Comparison of ENCODE assay signal across 23 cellular contexts in the genomic region with DNA sequence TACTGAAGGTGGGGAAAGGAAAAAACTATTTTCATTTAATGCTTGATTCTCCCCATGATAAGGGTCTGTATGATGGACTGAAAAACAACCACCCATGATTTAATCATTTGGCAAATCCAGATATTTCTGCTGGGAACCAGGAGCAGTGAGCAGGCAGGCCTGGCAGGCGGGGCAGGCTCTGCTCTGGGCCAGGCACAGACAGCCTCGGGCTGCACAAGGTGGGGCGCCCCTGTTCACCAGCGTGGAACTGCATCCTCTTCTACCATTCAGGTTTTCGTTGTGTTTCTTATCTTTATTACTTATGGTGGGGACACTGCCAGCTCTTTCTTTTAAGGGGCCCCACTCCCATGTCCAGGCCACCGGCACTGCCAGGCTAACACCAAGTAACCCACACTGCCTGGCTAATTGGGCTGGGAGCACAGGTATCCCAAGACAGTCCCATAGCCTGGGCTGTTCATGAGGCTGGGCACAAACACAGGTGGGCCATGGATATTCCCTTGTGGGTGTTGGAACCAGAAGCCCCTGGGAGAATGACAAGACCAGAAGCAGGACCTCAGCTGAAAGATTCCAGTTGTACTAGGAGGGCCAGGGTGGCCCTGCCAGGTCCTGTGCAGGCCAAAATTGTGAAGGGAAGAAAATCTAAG. TPM values are rescaled to one million over a fixed set of nuclear protein-coding genes. Genes with fewer than 3 reads are reported as not detected.
A peak's percentile ranks its signal among the peaks of the same experiment; 100 is the strongest.
DNase-seq lines count a peak whose midpoint lies in the region; ATAC-seq, FAIRE-seq and TF ChIP-seq lines count a peak whose summit lies in the region.
"Had no signal": no experiment of that assay in that cellular context is flagged by ENCODE, and none has a peak within 500 bp of the region (broad histone marks: within the 10 kb centered on the region; RNA-seq: fewer than 3 reads in every experiment).

No MANE protein-coding gene starts in this region.

- H3K9me3 Mint-ChIP-seq in stimulated activated effector memory CD8-positive, alpha-beta T cell treated with anti-CD3 and anti-CD28 coated beads, Interleukin-12 subunit alpha, Interleukin-12 subunit beta, amount 100 ng/mL, for 72 hours: no peaks in the 10 kb centered on the region
- H3K9me3 Mint-ChIP-seq in CD8-positive, alpha-beta memory T cell: no peaks in the 10 kb centered on the region
- H3K9me3 Mint-ChIP-seq: activated CD4-positive, alpha-beta memory T cell treated with anti-CD3 and anti-CD28 coated beads, Interleukin-2, amount 10 ng/mL, durations not matched to agents 7 days and 5 days; IgD-negative memory B cell; stimulated activated naive CD8-positive, alpha-beta T cell treated with anti-CD3 and anti-CD28 coated beads, Interleukin-15, amount 100 ng/mL, for 72 hours had no signal

- no peaks in the 10 kb centered on the region for H3K36me3 ChIP-seq in SK-N-SH (replicated peaks in 1 of 2; ENCODE audit: control insufficient read depth in 1 of 2, insufficient read depth in 2 of 2, low read length in 1 of 2)
- no peaks in the 10 kb centered on the region for H3K36me3 ChIP-seq in K562 (ENCODE audit: control insufficient read depth, insufficient read depth, low read length)
- no peaks in the 10 kb centered on the region for H3K36me3 ChIP-seq in HepG2 (replicated peaks in 1 of 2; ENCODE audit: control insufficient read depth in 1 of 2, insufficient read depth in 2 of 2, low read length in 2 of 2)
- no peaks in the 10 kb centered on the region for H3K36me3 ChIP-seq in CD8-positive, alpha-beta memory T cell (ENCODE audit: insufficient read depth, low read length)
- no peaks in the 10 kb centered on the region for H3K36me3 ChIP-seq in psoas muscle (ENCODE audit: insufficient read depth in 1 of 2, low read depth in 1 of 2)
- H3K36me3 ChIP-seq: colonic mucosa, heart left ventricle, neutrophil, transverse colon had no signal

- no peak overlapping the region for H3K4me3 ChIP-seq in SK-N-SH (ENCODE audit: low read depth in 2 of 2, low read length in 1 of 2)
- H3K4me3 ChIP-seq in K562: no peak overlapping the region
- no peak overlapping the region for H3K4me3 ChIP-seq in HepG2 (replicated peaks in 1 of 3; ENCODE audit: insufficient read depth in 1 of 3, low read depth in 2 of 3, low read length in 3 of 3)
- no peak overlapping the region for H3K4me3 ChIP-seq in CD8-positive, alpha-beta memory T cell (ENCODE audit: low read length)
- H3K4me3 ChIP-seq in psoas muscle: no peak overlapping the region
- H3K4me3 ChIP-seq: colonic mucosa, transverse colon had no signal

- no peaks in the 10 kb centered on the region for H3K9me2 ChIP-seq in SK-N-SH

- CTCF ChIA-PET in SK-N-SH (lab: Yijun Ruan, JAX) (interaction anchor here (1.1 to 1.3 kb wide), 2 partner anchors 10 to 345 kb away, joined by 3 to 4 read pairs; no protein-coding TSS in a partner anchor), K562 (lab: Yijun Ruan, JAX; ENCODE audit: low intra/inter-chr PET ratio) (no interaction called here), HepG2 (lab: Yijun Ruan, JAX; ENCODE audit: low intra/inter-chr PET ratio, low total read pairs) (no interaction called here)
- CTCF ChIA-PET in CD8-positive, alpha-beta memory T cell (lab: Charles Lee): no interaction called here

- no peak overlapping the region for H3K27ac Mint-ChIP-seq in stimulated activated effector memory CD8-positive, alpha-beta T cell treated with anti-CD3 and anti-CD28 coated beads, Interleukin-12 subunit alpha, Interleukin-12 subunit beta, amount 100 ng/mL, for 72 hours
- peak overlapping the region in 1 of 8 donors; percentile 12 for H3K27ac Mint-ChIP-seq in CD8-positive, alpha-beta memory T cell
- H3K27ac Mint-ChIP-seq: activated CD4-positive, alpha-beta memory T cell treated with anti-CD3 and anti-CD28 coated beads, Interleukin-2, amount 10 ng/mL, durations not matched to agents 7 days and 5 days had no signal

- H3K36me3 Mint-ChIP-seq in stimulated activated effector memory CD8-positive, alpha-beta T cell treated with anti-CD3 and anti-CD28 coated beads, Interleukin-12 subunit alpha, Interleukin-12 subunit beta, amount 100 ng/mL, for 72 hours: no peaks in the 10 kb centered on the region
- no peaks in the 10 kb centered on the region for H3K36me3 Mint-ChIP-seq in CD8-positive, alpha-beta memory T cell
- H3K36me3 Mint-ChIP-seq: IgD-negative memory B cell had no signal

- TF ChIP-seq RAD21 in SK-N-SH (IDR thresholded peaks at IDR 0.05; ENCODE audit: low read length) (no peak), K562 (CRISPR knock-in tag; conservative IDR thresholded peaks at IDR 0.05 in 1 of 2, IDR thresholded peaks at IDR 0.05 in 1 of 2) (no peak), HepG2 (CRISPR knock-in tag; IDR thresholded peaks at IDR 0.05) (no peak)

- H3K9me3 ChIP-seq in SK-N-SH (no peaks in the 10 kb centered on the region), K562 (replicated peaks; ENCODE audit: control insufficient read depth, insufficient read depth, low read depth, low read length) (0 out of 2 replicates have a peak, but pooled peaks cover 2% of the 10 kb centered on the region), HepG2 (ENCODE audit: low read length) (no peaks in the 10 kb centered on the region), psoas muscle (no peaks in the 10 kb centered on the region)
- H3K9me3 ChIP-seq in CD8-positive, alpha-beta memory T cell (ENCODE audit: low read length): no peaks in the 10 kb centered on the region
- H3K9me3 ChIP-seq: colonic mucosa, heart left ventricle, neutrophil, transverse colon had no signal

- FAIRE-seq in K562 (lab: Jason Lieb, UNC) (no peak), HepG2 (lab: Jason Lieb, UNC) (no peak)
- FAIRE-seq: endometrium had no signal

- TF ChIP-seq POLR2A in K562 (conservative IDR thresholded peaks at IDR 0.05) (no peak), HepG2 (IDR thresholded peaks at IDR 0.05; ENCODE audit: insufficient read depth in 1 of 2, low read depth in 2 of 2, low read length in 2 of 2) (no peak)

- H3K4me1 ChIP-seq in SK-N-SH (ENCODE audit: control insufficient read depth in 1 of 2, insufficient read depth in 2 of 2, low read depth in 1 of 2, low read length in 1 of 2) (peaks cover 0 to 2% of the 10 kb centered on the region in 2 experiments; a peak in 1 of 4 replicates), K562 (replicated peaks in 1 of 2; ENCODE audit: control insufficient read depth in 2 of 2, insufficient read depth in 2 of 2, low read length in 2 of 2) (peaks cover 25 to 26% of the 10 kb centered on the region in 2 experiments), HepG2 (ENCODE audit: insufficient read depth, low read length) (peaks cover 7% of the 10 kb centered on the region; the same call in 1 of the 2 replicates), psoas muscle (peaks cover 11% of the 10 kb centered on the region)
- no peaks in the 10 kb centered on the region for H3K4me1 ChIP-seq in CD8-positive, alpha-beta memory T cell (ENCODE audit: insufficient read depth, low read length)
- H3K4me1 ChIP-seq: colonic mucosa had no signal

- H3F3A ChIP-seq in SK-N-SH (replicated peaks; ENCODE audit: insufficient read depth): no peaks in the 10 kb centered on the region

- intact Hi-C loops in K562 (cut with micrococcal nuclease) (no loop called here), HepG2 (cut with micrococcal nuclease; ENCODE audit: unreplicated experiment) (no loop called here), psoas muscle (cut with DNase I) (loop anchor here in 1 of 2 donors (5.0 kb wide), 1 partner anchor 54 kb away; no protein-coding TSS in a partner anchor)

- no peaks in the 10 kb centered on the region for H3K27me3 Mint-ChIP-seq in CD8-positive, alpha-beta memory T cell
- H3K27me3 Mint-ChIP-seq: activated CD4-positive, alpha-beta memory T cell treated with anti-CD3 and anti-CD28 coated beads, Interleukin-2, amount 10 ng/mL, durations not matched to agents 7 days and 5 days; IgD-negative memory B cell; stimulated activated naive CD8-positive, alpha-beta T cell treated with anti-CD3 and anti-CD28 coated beads, Interleukin-15, amount 100 ng/mL, for 72 hours had no signal

- ATAC-seq in SK-N-SH treated with all-trans-retinoic acid at 6 μM for 48 hours (no peak), K562 (peak; percentile 46; the same call in 2 of the 3 replicates), HepG2 (peak; percentile 82), psoas muscle (no peak)
- ATAC-seq in stimulated activated effector memory CD8-positive, alpha-beta T cell treated with anti-CD3 and anti-CD28 coated beads, Interleukin-12 subunit alpha, Interleukin-12 subunit beta, amount 100 ng/mL, for 72 hours: peak; percentile 40
- ATAC-seq: stimulated activated naive CD8-positive, alpha-beta T cell treated with anti-CD3 and anti-CD28 coated beads, Interleukin-15, amount 100 ng/mL, for 72 hours had no signal

- H3K9ac ChIP-seq in SK-N-SH: no peak overlapping the region
- H3K9ac ChIP-seq in K562 (ENCODE audit: insufficient read depth in 1 of 2, low read depth in 2 of 2, low read length in 2 of 2): peak overlapping the region in 1 of 2 experiments; percentile 62; a peak in 2 of 4 replicates
- no peak overlapping the region for H3K9ac ChIP-seq in HepG2 (ENCODE audit: insufficient read depth, low read depth, low read length)

- BruUV-seq in K562 (replicated peaks; lab: Mats Ljungman, UMichigan) (no TSS peak), HepG2 (replicated peaks; lab: Mats Ljungman, UMichigan) (no TSS peak)

- no peaks in the 10 kb centered on the region for H3K4me1 Mint-ChIP-seq in stimulated activated effector memory CD8-positive, alpha-beta T cell treated with anti-CD3 and anti-CD28 coated beads, Interleukin-12 subunit alpha, Interleukin-12 subunit beta, amount 100 ng/mL, for 72 hours
- H3K4me1 Mint-ChIP-seq in CD8-positive, alpha-beta memory T cell: no peaks in the 10 kb centered on the region
- H3K4me1 Mint-ChIP-seq: activated CD4-positive, alpha-beta memory T cell treated with anti-CD3 and anti-CD28 coated beads, Interleukin-2, amount 10 ng/mL, durations not matched to agents 7 days and 5 days; IgD-negative memory B cell; stimulated activated naive CD8-positive, alpha-beta T cell treated with anti-CD3 and anti-CD28 coated beads, Interleukin-15, amount 100 ng/mL, for 72 hours had no signal

- H3K4me3 Mint-ChIP-seq in stimulated activated effector memory CD8-positive, alpha-beta T cell treated with anti-CD3 and anti-CD28 coated beads, Interleukin-12 subunit alpha, Interleukin-12 subunit beta, amount 100 ng/mL, for 72 hours: no peak overlapping the region
- H3K4me3 Mint-ChIP-seq in CD8-positive, alpha-beta memory T cell: no peak overlapping the region
- H3K4me3 Mint-ChIP-seq: activated CD4-positive, alpha-beta memory T cell treated with anti-CD3 and anti-CD28 coated beads, Interleukin-2, amount 10 ng/mL, durations not matched to agents 7 days and 5 days; stimulated activated naive CD8-positive, alpha-beta T cell treated with anti-CD3 and anti-CD28 coated beads, Interleukin-15, amount 100 ng/mL, for 72 hours had no signal

- POLR2A ChIA-PET in SK-N-SH (lab: Yijun Ruan, JAX): no interaction called here
- POLR2A ChIA-PET in K562 (lab: Yijun Ruan, JAX): interaction anchor here (0.5 to 1.1 kb wide), 4 partner anchors 9 to 1022 kb away, joined by 3 to 4 read pairs (median 3); no protein-coding TSS in a partner anchor
- POLR2A ChIA-PET in HepG2 (lab: Yijun Ruan, JAX): no interaction called here
- POLR2A ChIA-PET in CD8-positive, alpha-beta memory T cell (lab: Charles Lee): no interaction called here

- TF ChIP-seq EP300 in SK-N-SH (IDR thresholded peaks at IDR 0.05; ENCODE audit: borderline replicate concordance in 1 of 2, low read depth in 1 of 2, low read length in 1 of 2) (no peak), K562 (IDR thresholded peaks at IDR 0.05; ENCODE audit: low read length) (no peak), HepG2 (IDR thresholded peaks at IDR 0.05; ENCODE audit: low read depth in 2 of 2, low read length in 2 of 2) (no peak), HepG2 (CRISPR knock-in tag; IDR thresholded peaks at IDR 0.05; ENCODE audit: borderline replicate concordance) (no peak)

- H3K79me2 ChIP-seq in SK-N-SH (ENCODE audit: insufficient read depth) (no peaks in the 10 kb centered on the region), K562 (ENCODE audit: control insufficient read depth, insufficient read depth, low read length) (no peaks in the 10 kb centered on the region), HepG2 (ENCODE audit: insufficient read depth, low read length) (no peaks in the 10 kb centered on the region)

- H2AFZ ChIP-seq in SK-N-SH (ENCODE audit: low read depth): no peak overlapping the region
- H2AFZ ChIP-seq in K562 (ENCODE audit: low read depth, low read length): no peak overlapping the region; the same call in 1 of the 2 replicates
- no peak overlapping the region for H2AFZ ChIP-seq in HepG2 (ENCODE audit: low read length)

- H3K4me2 ChIP-seq in SK-N-SH (no peak overlapping the region), K562 (ENCODE audit: insufficient read depth, low read length) (no peak overlapping the region), HepG2 (ENCODE audit: low read depth, low read length) (no peak overlapping the region)

- TF ChIP-seq CTCF in SK-N-SH (IDR thresholded peaks at IDR 0.05) (no peak), K562 (IDR thresholded peaks at IDR 0.05 in 2 of 3, conservative IDR thresholded peaks at IDR 0.05 in 1 of 3; ENCODE audit: insufficient read depth in 2 of 3, low read depth in 1 of 3, low read length in 3 of 3) (no peak), HepG2 (CRISPR knock-in tag; IDR thresholded peaks at IDR 0.05) (no peak), psoas muscle (IDR thresholded peaks at IDR 0.05) (no peak)

- H3K27ac ChIP-seq in SK-N-SH (ENCODE audit: low read depth in 2 of 2, low read length in 1 of 2) (no peak overlapping the region), K562 (ENCODE audit: extremely low read depth, low read depth, low read length) (no peak overlapping the region), HepG2 (ENCODE audit: extremely low read length, insufficient read depth, low read length) (no peak overlapping the region), psoas muscle (no peak overlapping the region)
- H3K27ac ChIP-seq in CD8-positive, alpha-beta memory T cell (ENCODE audit: low read depth, low read length): no peak overlapping the region
- H3K27ac ChIP-seq: 22Rv1, colonic mucosa, HL-60, neutrophil had no signal

- no peaks in the 10 kb centered on the region for H3K27me3 ChIP-seq in SK-N-SH (ENCODE audit: insufficient read depth)
- H3K27me3 ChIP-seq in K562 (ENCODE audit: control insufficient read depth in 2 of 2, insufficient read depth in 2 of 2, low read length in 2 of 2): no peaks in the 10 kb centered on the region
- no peaks in the 10 kb centered on the region; a peak in 1 of 5 replicates for H3K27me3 ChIP-seq in HepG2 (ENCODE audit: control insufficient read depth in 1 of 2, insufficient read depth in 2 of 2, low read length in 2 of 2)
- no peaks in the 10 kb centered on the region for H3K27me3 ChIP-seq in CD8-positive, alpha-beta memory T cell (ENCODE audit: insufficient read depth, low read length, poor library complexity, severe bottlenecking)
- no peaks in the 10 kb centered on the region for H3K27me3 ChIP-seq in psoas muscle (ENCODE audit: insufficient read depth in 3 of 3, low read length in 2 of 3)
- H3K27me3 ChIP-seq: colonic mucosa, heart left ventricle, neutrophil, transverse colon had no signal

- peak; percentile 41 for DNase-seq in SK-N-SH
- no peak for DNase-seq in K562 (ENCODE audit: extremely low read depth in 1 of 4, low spot score in 3 of 4)
- no peak for DNase-seq in HepG2 (ENCODE audit: low spot score)
- no peak for DNase-seq in stimulated activated effector memory CD8-positive, alpha-beta T cell treated with anti-CD3 and anti-CD28 coated beads, Interleukin-12 subunit alpha, Interleukin-12 subunit beta, amount 100 ng/mL, for 72 hours (ENCODE audit: low spot score in 2 of 2)
- DNase-seq in CD8-positive, alpha-beta memory T cell: no peak
- no peak for DNase-seq in SHP77 treated with DMSO at 0.1 percent for 48 hours (lab: John Stamatoyannopoulos, UW)
- no peak for DNase-seq in psoas muscle
- DNase-seq: activated CD4-positive, alpha-beta memory T cell treated with anti-CD3 and anti-CD28 coated beads, Interleukin-2, amount 10 ng/mL, durations not matched to agents 7 days and 5 days; activated T-cell treated with anti-CD3 and anti-CD28 coated beads for 4 hours; colonic mucosa; heart left ventricle; left ventricle myocardium superior; NK-92 treated with Interleukin-12 subunit alpha and Interleukin-12 subunit beta, amount 100 ng/mL, for 24 hours; stimulated activated CD4-positive, alpha-beta T cell treated with anti-CD3 and anti-CD28 coated beads, Interleukin-4, amount 100 ng/mL, for 24 hours; stimulated activated naive CD8-positive, alpha-beta T cell treated with anti-CD3 and anti-CD28 coated beads, Interleukin-15, amount 100 ng/mL, for 72 hours; T1000; transverse colon had no signal

- in situ Hi-C loops in K562 (cut with MboI) (no loop called here), HepG2 (cut with HindIII; ENCODE audit: extremely low pct_ligation_motif_present, low pct_unique_long_range_greater_than_20kb) (no loop called here)

- no peaks in the 10 kb centered on the region for H3K9me1 ChIP-seq in K562 (ENCODE audit: control insufficient read depth, insufficient read depth, low read length)

- H4K20me1 ChIP-seq in SK-N-SH (ENCODE audit: insufficient read depth): no peaks in the 10 kb centered on the region
- no peaks in the 10 kb centered on the region for H4K20me1 ChIP-seq in K562 (replicated peaks; ENCODE audit: control insufficient read depth, insufficient read depth, low read length)
- no peaks in the 10 kb centered on the region for H4K20me1 ChIP-seq in HepG2 (ENCODE audit: insufficient read depth, low read length)

- 91% methylated on average over 6 of the region's 6 CpGs for WGBS in SK-N-SH (ENCODE audit: low lambda C conversion rate)
- 45% methylated on average over 6 of the region's 6 CpGs for WGBS in K562 (ENCODE audit: insufficient coverage, low coverage, missing lambda C conversion rate)
- 47% methylated on average over 5 of the region's 6 CpGs for WGBS in HepG2 (ENCODE audit: low lambda C conversion rate)
- 85 to 90% (median 89%) methylated on average over 6 of the region's 6 CpGs for WGBS in psoas muscle, 3 donors

RNA-seq across cellular contexts. Expression of gene RALBP1, which starts 57.1 kb away (rescaled TPM):
- polyA plus RNA-seq in SK-N-SH (2012; rRNA removed) (43.8 and 43.9 TPM in 2 replicates), K562 (2011; rRNA removed) (58.3 and 58.4 TPM in 2 replicates), K562 (2014; fragmentation: Illumina TruSeq; extraction: Trizol) (56.1 and 61.3 TPM in 2 replicates), K562 (2014; fragmentation: Nextera tagmentation; extraction: Ambion mirVana) (10 to 100 TPM; 10.9 to 13.1 TPM), K562 (2014; rRNA removed) (60.4 and 69.6 TPM in 2 replicates), HepG2 (2011; rRNA removed) (23.6 and 24.5 TPM in 2 replicates), psoas muscle (10 to 100 TPM; 32.7 to 85.0 (median 32.8) TPM)
- polyA plus RNA-seq in SK-N-SH (2012; cell fraction: cytosol; rRNA removed): 40.4 and 42.2 TPM in 2 replicates
- polyA plus RNA-seq in SK-N-SH (2012; cell fraction: nucleus; rRNA removed): 24.8 and 31.7 TPM in 2 replicates
- 20.8 and 41.1 TPM in 2 replicates for total RNA-seq in K562 (2011; cell fraction: chromatin; rRNA removed; ENCODE audit: low replicate concordance)
- total RNA-seq in K562 (2011; cell fraction: nucleolus; rRNA removed): 20.5 and 24.7 TPM in 2 replicates
- total RNA-seq in K562 (2011; cell fraction: nucleoplasm; rRNA removed): 29.5 and 36.5 TPM in 2 replicates
- total RNA-seq in K562 (2014; rRNA removed) (64.5 and 68.0 TPM in 2 replicates), K562 (2014; rRNA removed; fragmentation: Illumina TruSeq; extraction: Trizol) (60.2 and 67.7 TPM in 2 replicates), K562 (2015; rRNA removed; fragmentation: Illumina TruSeq; extraction: Trizol) (62.5 and 65.9 TPM in 2 replicates), K562 (2021) (65.3 and 70.0 TPM in 2 replicates), HepG2 (2016; rRNA removed; fragmentation: Illumina TruSeq; extraction: Trizol) (33.1 and 39.9 TPM in 2 replicates), psoas muscle (10 to 100 TPM; 28.7 to 42.6 (median 39.6) TPM)
- polyA plus RNA-seq in K562 (2011; cell fraction: cytosol; rRNA removed): 62.4 and 72.6 TPM in 2 replicates
- 30.6 and 32.7 TPM in 2 replicates for polyA plus RNA-seq in K562 (2011; cell fraction: nucleus; rRNA removed)
- 46.1 and 50.9 TPM in 2 replicates for polyA plus RNA-seq in K562 (2012)
- 74.0 and 77.6 TPM in 2 replicates for polyA minus RNA-seq in K562 (2011; rRNA and poly(A)+ RNA removed)
- 44.2 and 45.3 TPM in 2 replicates for polyA minus RNA-seq in K562 (2011; cell fraction: cytosol; rRNA and poly(A)+ RNA removed)
- polyA minus RNA-seq in K562 (2011; cell fraction: nucleus; rRNA and poly(A)+ RNA removed): 20.2 and 27.3 TPM in 2 replicates
- 9.4 and 10.0 TPM in 2 replicates for total RNA-seq in HepG2 (2016; cell fraction: cytosol; rRNA removed; fragmentation: Illumina TruSeq; extraction: Trizol; ENCODE audit: low read depth)
- 30.2 and 34.3 TPM in 2 replicates for total RNA-seq in HepG2 (2016; cell fraction: insoluble cytoplasmic fraction; rRNA removed; fragmentation: Illumina TruSeq; extraction: Trizol)
- total RNA-seq in HepG2 (2016; cell fraction: membrane; rRNA removed; fragmentation: Illumina TruSeq; extraction: Trizol): 30.2 and 31.0 TPM in 2 replicates
- 13.8 and 14.2 TPM in 2 replicates for total RNA-seq in HepG2 (2016; cell fraction: nucleus; rRNA removed; fragmentation: Illumina TruSeq; extraction: Trizol)
- polyA plus RNA-seq in HepG2 (2011; cell fraction: cytosol; rRNA removed): 29.3 and 33.5 TPM in 2 replicates
- polyA plus RNA-seq in HepG2 (2011; cell fraction: nucleus; rRNA removed): 13.3 and 15.1 TPM in 2 replicates
- 26.8 and 27.1 TPM in 2 replicates for polyA plus RNA-seq in HepG2 (2012)
- 7.0 and 8.2 TPM in 2 replicates for polyA plus RNA-seq in HepG2 (2016; cell fraction: cytosol; fragmentation: Illumina TruSeq; extraction: Trizol; ENCODE audit: low read depth)
- 32.1 and 36.3 TPM in 2 replicates for polyA plus RNA-seq in HepG2 (2016; cell fraction: insoluble cytoplasmic fraction; fragmentation: Illumina TruSeq; extraction: Trizol; ENCODE audit: low read depth)
- polyA plus RNA-seq in HepG2 (2016; cell fraction: membrane; fragmentation: Illumina TruSeq; extraction: Trizol; ENCODE audit: low read depth): 22.0 and 22.5 TPM in 2 replicates
- polyA plus RNA-seq in HepG2 (2016; cell fraction: nucleus; fragmentation: Illumina TruSeq; extraction: Trizol; ENCODE audit: insufficient read depth, low read depth): 18.9 and 19.8 TPM in 2 replicates
- 27.4 and 36.7 TPM in 2 replicates for polyA minus RNA-seq in HepG2 (2011; rRNA and poly(A)+ RNA removed; ENCODE audit: low replicate concordance)
- 18.6 and 19.0 TPM in 2 replicates for polyA minus RNA-seq in HepG2 (2011; cell fraction: cytosol; rRNA and poly(A)+ RNA removed)
- 17.0 and 17.4 TPM in 2 replicates for polyA minus RNA-seq in HepG2 (2011; cell fraction: nucleus; rRNA and poly(A)+ RNA removed)
- total RNA-seq in CD8-positive, alpha-beta memory T cell: 10 to 100 TPM; 41.0 to 43.4 TPM
- polyA plus RNA-seq in CD8-positive, alpha-beta memory T cell: 65.4 TPM

Comparison
In these comparisons a context has a peak if more than half of its experiments do, and no peak if none do; other contexts are left out.
1. ATAC-seq: peak in K562 (single experiment), HepG2 (single experiment) and stimulated activated effector memory CD8-positive, alpha-beta T cell treated with anti-CD3 and anti-CD28 coated beads, Interleukin-12 subunit alpha, Interleukin-12 subunit beta, amount 100 ng/mL, for 72 hours (single experiment); none in SK-N-SH treated with all-trans-retinoic acid at 6 μM for 48 hours (single experiment) and psoas muscle (0 of 4).